In the genomic region with DNA sequence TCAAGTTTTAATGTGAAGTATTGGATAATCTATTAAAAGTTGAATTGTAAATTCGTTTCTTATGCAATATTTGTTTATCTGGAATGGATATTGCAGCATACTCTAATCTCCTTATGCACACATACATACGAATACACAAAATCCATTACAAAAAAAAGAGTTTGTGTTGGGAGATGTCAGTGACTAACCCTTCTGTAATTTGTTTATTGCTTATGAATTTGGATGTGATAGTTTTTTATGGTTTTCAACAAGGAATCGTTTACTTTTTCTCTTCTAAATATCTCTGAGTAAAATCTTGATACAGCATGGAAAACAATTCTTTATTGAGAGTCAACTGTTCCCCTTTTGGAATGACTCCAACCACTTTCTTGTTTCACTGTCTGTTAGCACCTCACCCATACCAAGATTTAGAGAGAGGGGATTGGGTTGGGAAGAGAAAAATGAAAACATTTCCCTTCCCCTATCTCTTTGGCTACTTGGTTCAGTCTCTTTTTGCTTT, we compare ENCODE assay signal across 1 cellular context.
A peak's percentile ranks its signal among the peaks of the same experiment; 100 is the strongest.
TF ChIP-seq lines count a peak whose summit lies in the region.

No MANE protein-coding gene starts in this region.

TF ChIP-seq in GM12878, 131 proteins besides CTCF, POLR2A, EP300 and RAD21:
- TF ChIP-seq SKIL (IDR thresholded peaks at IDR 0.05; ENCODE audit: low read depth, poor library complexity, severe bottlenecking) (no peak), JUNB (IDR thresholded peaks at IDR 0.05) (peak; percentile 11; the same call in 1 of the 2 replicates), IKZF2 (IDR thresholded peaks at IDR 0.05) (0 out of 4 replicates have a peak, but pooled peaks of 1 of the 2 experiments have one; percentile 20)
